In genomic region chr6:108698593-108699289, GRCh38 we compare ENCODE assay signal across 16 cellular contexts.
DNase-seq lines count a peak whose midpoint lies in the region; ATAC-seq, FAIRE-seq and TF ChIP-seq lines count a peak whose summit lies in the region.
"Had no signal": no experiment of that assay in that cellular context is flagged by ENCODE, and none has a peak within 500 bp of the region (broad histone marks: within the 10 kb centered on the region; RNA-seq: fewer than 3 reads in every experiment).

No MANE protein-coding gene starts in this region.

- DNase-seq in heart right ventricle, result no peak
- DNase-seq in Right ventricle myocardium inferior (ENCODE audit: missing footprints), result no peak
- no peak for DNase-seq in H1 (ENCODE audit: low read depth in 1 of 2, low spot score in 2 of 2)
- no peak for DNase-seq in neuronal stem cell (ENCODE audit: low spot score)
- peak; percentile 22 for DNase-seq in ureter (ENCODE audit: low spot score)
- no peak for DNase-seq in NCI-H1092 treated with DMSO at 0.1 percent for 48 hours (lab: John Stamatoyannopoulos, UW)
- no peak for DNase-seq in stimulated activated naive B cell treated with anti-CD40 and anti-IgM and Interleukin-4, amounts not matched to agents 10 μg/mL and 1 μg/mL and 100 μg/mL, for 72 hours
- no peak for DNase-seq in activated T-helper 1 cell treated with anti-CD3 and anti-CD28 coated beads, Interleukin-12 subunit alpha, Interleukin-12 subunit beta, Interleukin-2, Interleukin-4 antibody, amounts not matched to agents 30 ng/mL and 10 ng/mL and 1 ng/mL, durations not matched to agents 14 hours and 24 hours and 36 hours (ENCODE audit: low spot score)
- DNase-seq: 8988T; CD8-positive, alpha-beta memory T cell; DND-41; NCI-H187 treated with DMSO at 0.1 percent for 48 hours; NK-92 treated with Interleukin-12 subunit alpha and Interleukin-12 subunit beta, amount 100 ng/mL, for 24 hours had no signal

- H3K23me2 ChIP-seq in H1 (ENCODE audit: low read depth, low read length), result no peaks in the 10 kb centered on the region

- H3K27ac ChIP-seq in heart right ventricle, result peak overlapping the region in 9 of 10 donors; percentile 10 to 81 (median 71)
- no peak overlapping the region for H3K27ac ChIP-seq in H1 (ENCODE audit: low read depth, low read length)
- H3K27ac ChIP-seq in neuronal stem cell (replicated peaks; ENCODE audit: low read length), result no peak overlapping the region

- no peak overlapping the region for H3K23ac ChIP-seq in H1 (ENCODE audit: insufficient read length)
- H3K23ac ChIP-seq in neuronal stem cell (ENCODE audit: low read depth, low read length, poor library complexity), result peak overlapping the region; percentile 52

- no peak overlapping the region for H3K27ac Mint-ChIP-seq in stimulated activated naive B cell treated with anti-CD40 and anti-IgM and Interleukin-4, amounts not matched to agents 10 μg/mL and 1 μg/mL and 100 μg/mL, for 72 hours
- H3K27ac Mint-ChIP-seq in activated T-helper 1 cell treated with anti-CD3 and anti-CD28 coated beads, Interleukin-12 subunit alpha, Interleukin-12 subunit beta, Interleukin-2, Interleukin-4 antibody, amounts not matched to agents 30 ng/mL and 10 ng/mL and 1 ng/mL, durations not matched to agents 14 hours and 24 hours and 36 hours, result no peak overlapping the region

- POLR2A ChIA-PET in H1 (lab: Charles Lee; ENCODE audit: partially characterized antibody), result interaction anchor here (1.1 kb wide), 1 partner anchor 9 kb away, joined by 4 read pairs; no protein-coding TSS in a partner anchor

- H3K9me3 Mint-ChIP-seq in stimulated activated naive B cell treated with anti-CD40 and anti-IgM and Interleukin-4, amounts not matched to agents 10 μg/mL and 1 μg/mL and 100 μg/mL, for 72 hours, result peaks cover 13 to 18% of the 10 kb centered on the region in 2 donors
- peaks cover 21% of the 10 kb centered on the region for H3K9me3 Mint-ChIP-seq in activated T-helper 1 cell treated with anti-CD3 and anti-CD28 coated beads, Interleukin-12 subunit alpha, Interleukin-12 subunit beta, Interleukin-2, Interleukin-4 antibody, amounts not matched to agents 30 ng/mL and 10 ng/mL and 1 ng/mL, durations not matched to agents 14 hours and 24 hours and 36 hours

- H2BK5ac ChIP-seq in H1 (ENCODE audit: low read depth, low read length), result 0 out of 2 replicates have a peak overlapping the region, but pooled peaks have one; percentile 18
- H2BK5ac ChIP-seq in neuronal stem cell (ENCODE audit: low read length), result no peak overlapping the region

- peak overlapping the region; percentile 36; the same call in 1 of the 2 replicates for H3K18ac ChIP-seq in H1 (ENCODE audit: extremely low read depth, low read length)
- H3K18ac ChIP-seq in neuronal stem cell (ENCODE audit: low read length), result peak overlapping the region; percentile 62

- ATAC-seq in heart right ventricle (peak in 4 of 8 donors; percentile 6 to 14 (median 6)), Right ventricle myocardium inferior (no peak)
- no peak for ATAC-seq in stimulated activated naive B cell treated with anti-CD40 and anti-IgM and Interleukin-4, amounts not matched to agents 10 μg/mL and 1 μg/mL and 100 μg/mL, for 72 hours (replicated peaks)

- H3K4me2 ChIP-seq in H1 (ENCODE audit: insufficient read depth in 1 of 2, low read depth in 2 of 2, low read length in 2 of 2) (no peak overlapping the region), neuronal stem cell (ENCODE audit: insufficient read depth, low read length, poor library complexity, severe bottlenecking) (no peak overlapping the region)

- FAIRE-seq in H1 (lab: Jason Lieb, UNC), result no peak
- FAIRE-seq: D721Med, G401.6, GM18507 had no signal

- no peak overlapping the region for H3K4me3 Mint-ChIP-seq in stimulated activated naive B cell treated with anti-CD40 and anti-IgM and Interleukin-4, amounts not matched to agents 10 μg/mL and 1 μg/mL and 100 μg/mL, for 72 hours
- no peak overlapping the region for H3K4me3 Mint-ChIP-seq in activated T-helper 1 cell treated with anti-CD3 and anti-CD28 coated beads, Interleukin-12 subunit alpha, Interleukin-12 subunit beta, Interleukin-2, Interleukin-4 antibody, amounts not matched to agents 30 ng/mL and 10 ng/mL and 1 ng/mL, durations not matched to agents 14 hours and 24 hours and 36 hours
- H3K4me3 Mint-ChIP-seq: CD8-positive, alpha-beta memory T cell had no signal

- H3K9me3 ChIP-seq in heart right ventricle, result peaks cover 0 to 28% (median 20%) of the 10 kb centered on the region in 11 donors
- peaks cover 6 to 10% of the 10 kb centered on the region in 2 experiments; a peak in 3 of 4 replicates for H3K9me3 ChIP-seq in H1 (ENCODE audit: insufficient read depth in 2 of 2, low read depth in 1 of 2, low read length in 1 of 2)
- peaks cover 6 to 17% of the 10 kb centered on the region in 2 donors for H3K9me3 ChIP-seq in neuronal stem cell (replicated peaks in 1 of 2; ENCODE audit: control insufficient read depth in 2 of 2, insufficient read depth in 1 of 2, low read depth in 1 of 2, low read length in 2 of 2)

- H3K4me3 ChIP-seq in heart right ventricle (no peak overlapping the region), H1 (ENCODE audit: extremely low read depth in 1 of 4, insufficient read depth in 2 of 4, low read depth in 3 of 4, low read length in 4 of 4) (no peak overlapping the region), neuronal stem cell (ENCODE audit: low read length in 2 of 2) (no peak overlapping the region)

- H3K9ac ChIP-seq in H1 (replicated peaks in 1 of 4; ENCODE audit: extremely low read depth in 1 of 4, low read depth in 3 of 4, low read length in 3 of 4) (no peak overlapping the region), neuronal stem cell (ENCODE audit: low read depth, low read length, poor library complexity) (peak overlapping the region; percentile 61)

- peaks cover 4 to 7% of the 10 kb centered on the region in 2 donors for H3K36me3 Mint-ChIP-seq in stimulated activated naive B cell treated with anti-CD40 and anti-IgM and Interleukin-4, amounts not matched to agents 10 μg/mL and 1 μg/mL and 100 μg/mL, for 72 hours
- H3K36me3 Mint-ChIP-seq in activated T-helper 1 cell treated with anti-CD3 and anti-CD28 coated beads, Interleukin-12 subunit alpha, Interleukin-12 subunit beta, Interleukin-2, Interleukin-4 antibody, amounts not matched to agents 30 ng/mL and 10 ng/mL and 1 ng/mL, durations not matched to agents 14 hours and 24 hours and 36 hours (ENCODE audit: low read depth), result no peaks in the 10 kb centered on the region

- H4K8ac ChIP-seq in H1 (ENCODE audit: extremely low read depth, insufficient read depth, low read length) (no peak overlapping the region), neuronal stem cell (ENCODE audit: low read depth, low read length) (no peak overlapping the region)

- no peaks in the 10 kb centered on the region for H3K27me3 Mint-ChIP-seq in stimulated activated naive B cell treated with anti-CD40 and anti-IgM and Interleukin-4, amounts not matched to agents 10 μg/mL and 1 μg/mL and 100 μg/mL, for 72 hours
- peaks cover 2% of the 10 kb centered on the region for H3K27me3 Mint-ChIP-seq in activated T-helper 1 cell treated with anti-CD3 and anti-CD28 coated beads, Interleukin-12 subunit alpha, Interleukin-12 subunit beta, Interleukin-2, Interleukin-4 antibody, amounts not matched to agents 30 ng/mL and 10 ng/mL and 1 ng/mL, durations not matched to agents 14 hours and 24 hours and 36 hours (ENCODE audit: insufficient read depth)

- no peaks in the 10 kb centered on the region for H3K79me1 ChIP-seq in H1 (ENCODE audit: low read depth, low read length)
- H3K79me1 ChIP-seq in neuronal stem cell (ENCODE audit: low read depth, low read length), result no peaks in the 10 kb centered on the region

- no peaks in the 10 kb centered on the region for H3K79me2 ChIP-seq in H1 (ENCODE audit: control insufficient read depth in 1 of 2, insufficient read depth in 2 of 2, low read length in 2 of 2)

- H2BK15ac ChIP-seq in H1 (ENCODE audit: low read length), result no peak overlapping the region
- no peak overlapping the region for H2BK15ac ChIP-seq in neuronal stem cell (ENCODE audit: low read length)

- H4K20me1 ChIP-seq in H1 (replicated peaks in 1 of 2; ENCODE audit: control insufficient read depth in 1 of 2, insufficient read depth in 2 of 2, low read length in 2 of 2), result no peaks in the 10 kb centered on the region

- H2BK20ac ChIP-seq in H1 (ENCODE audit: low read length), result no peak overlapping the region

- H3K56ac ChIP-seq in H1 (replicated peaks; ENCODE audit: insufficient read length, low read depth, low read length), result no peak overlapping the region

- intact Hi-C loops in heart right ventricle (cut with DNase I) (no loop called here), Right ventricle myocardium inferior (cut with DNase I) (no loop called here)
- intact Hi-C loops in activated T-helper 1 cell treated with anti-CD3 and anti-CD28 coated beads, Interleukin-12 subunit alpha, Interleukin-12 subunit beta, Interleukin-2, Interleukin-4 antibody, amounts not matched to agents 30 ng/mL and 10 ng/mL and 1 ng/mL, durations not matched to agents 14 hours and 24 hours and 36 hours (cut with micrococcal nuclease), result no loop called here

- TF ChIP-seq RAD21 in H1 (IDR thresholded peaks at IDR 0.05 in 1 of 2, conservative IDR thresholded peaks at IDR 0.05 in 1 of 2; ENCODE audit: low read depth in 2 of 2, low read length in 2 of 2), result no peak

- no peak for TF ChIP-seq POLR2A in H1 (IDR thresholded peaks at IDR 0.05; ENCODE audit: control extremely low read depth in 1 of 2, low read depth in 2 of 2, low read length in 2 of 2)

- H3K4me1 Mint-ChIP-seq in stimulated activated naive B cell treated with anti-CD40 and anti-IgM and Interleukin-4, amounts not matched to agents 10 μg/mL and 1 μg/mL and 100 μg/mL, for 72 hours, result peaks cover 0 to 2% of the 10 kb centered on the region in 2 donors
- no peaks in the 10 kb centered on the region for H3K4me1 Mint-ChIP-seq in activated T-helper 1 cell treated with anti-CD3 and anti-CD28 coated beads, Interleukin-12 subunit alpha, Interleukin-12 subunit beta, Interleukin-2, Interleukin-4 antibody, amounts not matched to agents 30 ng/mL and 10 ng/mL and 1 ng/mL, durations not matched to agents 14 hours and 24 hours and 36 hours (ENCODE audit: low read depth)
- H3K4me1 Mint-ChIP-seq: CD8-positive, alpha-beta memory T cell had no signal

- no peaks in the 10 kb centered on the region for H3K27me3 ChIP-seq in heart right ventricle
- H3K27me3 ChIP-seq in H1 (replicated peaks in 1 of 4; ENCODE audit: control insufficient read depth in 3 of 4, extremely low read depth in 1 of 4, insufficient read depth in 3 of 4, low read length in 3 of 4), result no peaks in the 10 kb centered on the region
- no peaks in the 10 kb centered on the region for H3K27me3 ChIP-seq in neuronal stem cell (ENCODE audit: control insufficient read depth in 3 of 3, insufficient read depth in 3 of 3, low read depth in 1 of 3, low read length in 3 of 3)

- H2AFZ ChIP-seq in H1 (ENCODE audit: low read length), result no peak overlapping the region
- no peak overlapping the region for H2AFZ ChIP-seq in neuronal stem cell (ENCODE audit: low read length)

- H3K4me1 ChIP-seq in heart right ventricle (peaks cover 0 to 45% (median 25%) of the 10 kb centered on the region in 9 donors), H1 (replicated peaks in 1 of 4; ENCODE audit: control insufficient read depth in 3 of 4, insufficient read depth in 4 of 4, low read length in 3 of 4) (peaks cover 0 to 8% (median 4%) of the 10 kb centered on the region in 4 experiments; a peak in 4 of 7 replicates), neuronal stem cell (ENCODE audit: control insufficient read depth in 2 of 2, insufficient read depth in 1 of 2, low read depth in 1 of 2, low read length in 2 of 2) (peaks cover 0 to 4% of the 10 kb centered on the region in 2 donors)

- CTCF ChIA-PET in H1 (lab: Charles Lee; ENCODE audit: partially characterized antibody), result interaction anchor here (1.1 kb wide), 1 partner anchor 28 kb away, joined by 3 read pairs; no protein-coding TSS in a partner anchor

- H4K91ac ChIP-seq in H1 (replicated peaks; ENCODE audit: insufficient read length, low read length), result no peak overlapping the region
- H4K91ac ChIP-seq in neuronal stem cell (ENCODE audit: low read depth, low read length, poor library complexity), result no peak overlapping the region

- H2AK5ac ChIP-seq in H1 (ENCODE audit: low read depth, low read length), result peak overlapping the region; percentile 71; the same call in 1 of the 2 replicates
- no peak overlapping the region for H2AK5ac ChIP-seq in neuronal stem cell (ENCODE audit: low read depth, low read length)

- 87 to 90% methylated on average over 11 of the region's 11 CpGs for WGBS in heart right ventricle, 2 donors
- 87% methylated on average over 11 of the region's 11 CpGs; no CpG with 5 or more reads in 1 of the 2 experiments for WGBS in H1 (ENCODE audit: extremely low coverage in 1 of 2, insufficient coverage in 1 of 2, insufficient read length in 1 of 2, insufficient replicate concordance in 2 of 2, low coverage in 1 of 2, low lambda C conversion rate in 2 of 2, missing lambda C conversion rate in 1 of 2), 2 experiments
- WGBS in neuronal stem cell (ENCODE audit: extremely low coverage in 2 of 2, insufficient read length in 2 of 2, insufficient replicate concordance in 1 of 2), 2 donors, result no CpG with 5 or more reads among the region's 11 CpGs

- TF ChIP-seq CTCF in heart right ventricle (IDR thresholded peaks at IDR 0.05), result no peak
- TF ChIP-seq CTCF in H1 (IDR thresholded peaks at IDR 0.05; ENCODE audit: control extremely low read depth in 1 of 3, insufficient read depth in 1 of 3, low read depth in 1 of 3, low read length in 3 of 3), result no peak

- TF ChIP-seq EP300 in H1 (IDR thresholded peaks at IDR 0.05; ENCODE audit: borderline replicate concordance in 1 of 2, low read depth in 2 of 2, low read length in 2 of 2), result no peak

- H3K4ac ChIP-seq in H1 (replicated peaks; ENCODE audit: insufficient read length, low read depth, low read length), result no peak overlapping the region
- H3K4ac ChIP-seq in neuronal stem cell (ENCODE audit: low read length), result no peak overlapping the region

- H3K14ac ChIP-seq in H1 (ENCODE audit: insufficient read length) (no peak overlapping the region), neuronal stem cell (ENCODE audit: low read length) (no peak overlapping the region)

- H2BK12ac ChIP-seq in H1 (ENCODE audit: low read depth, low read length) (no peak overlapping the region), neuronal stem cell (ENCODE audit: low read length) (no peak overlapping the region)

- H4K5ac ChIP-seq in H1 (ENCODE audit: insufficient read length, low read depth, low read length), result no peak overlapping the region

- no peak overlapping the region for H2BK120ac ChIP-seq in H1 (replicated peaks; ENCODE audit: low read depth, low read length)
- no peak overlapping the region for H2BK120ac ChIP-seq in neuronal stem cell (ENCODE audit: low read depth, low read length)

- peaks cover 0 to 3% (median 0%) of the 10 kb centered on the region in 9 donors for H3K36me3 ChIP-seq in heart right ventricle
- 0 out of 8 replicates have a peak, but pooled peaks cover 0 to 4% (median 0%) of the 10 kb centered on the region in 4 experiments for H3K36me3 ChIP-seq in H1 (ENCODE audit: control insufficient read depth in 2 of 4, insufficient read depth in 4 of 4, low read length in 3 of 4)
- H3K36me3 ChIP-seq in neuronal stem cell (replicated peaks in 1 of 2; ENCODE audit: control insufficient read depth in 2 of 2, insufficient read depth in 2 of 2, low read length in 2 of 2), result no peaks in the 10 kb centered on the region

Comparison
In these comparisons a context has a peak if more than half of its experiments do, and no peak if none do; other contexts are left out.
1. H3K27ac ChIP-seq: peak in heart right ventricle (9 of 10); none in H1 (single experiment) and neuronal stem cell (single experiment).